24 cellular contexts compared by ENCODE assay signal in the genomic region with DNA sequence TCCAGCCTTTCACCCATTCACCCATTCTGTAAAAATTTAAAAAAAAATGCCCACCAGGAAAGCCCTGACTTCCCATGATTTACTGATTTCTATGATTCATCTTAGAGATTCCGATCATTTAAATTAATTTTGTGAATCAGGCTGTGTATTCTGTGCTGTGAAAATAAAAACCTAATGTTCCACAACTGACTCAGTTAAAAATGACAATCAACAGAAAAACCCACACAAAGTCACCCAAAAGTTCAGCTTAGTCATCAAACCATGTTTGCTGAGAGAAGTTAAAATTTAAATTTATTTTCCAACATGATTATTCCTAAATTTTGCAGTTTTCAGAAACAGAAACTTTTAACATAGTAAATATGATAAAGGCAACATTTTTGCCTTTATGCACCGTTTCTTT.
DNase-seq lines count a peak whose midpoint lies in the region; FAIRE-seq and TF ChIP-seq lines count a peak whose summit lies in the region.
"Had no signal": no experiment of that assay in that cellular context is flagged by ENCODE, and none has a peak within 500 bp of the region (broad histone marks: within the 10 kb centered on the region; RNA-seq: fewer than 3 reads in every experiment).

No MANE protein-coding gene starts in this region.

- no peak overlapping the region for H3K4me3 Mint-ChIP-seq in astrocyte (ENCODE audit: unreplicated experiment)
- H3K4me3 Mint-ChIP-seq: T-cell had no signal

- CTCF ChIA-PET in mammary epithelial cell (lab: Charles Lee; ENCODE audit: low non-redundant PET), result no interaction called here

- H3K79me2 ChIP-seq in astrocyte (ENCODE audit: insufficient read depth, low read length) (no peaks in the 10 kb centered on the region), mammary epithelial cell (ENCODE audit: insufficient read depth, low read length) (no peaks in the 10 kb centered on the region)

- H3K4me2 ChIP-seq in astrocyte (ENCODE audit: low read length) (no peak overlapping the region), mammary epithelial cell (ENCODE audit: insufficient read depth, low read depth, low read length) (no peak overlapping the region)
- H3K4me2 ChIP-seq: PC-9 had no signal

- no peak overlapping the region for H3K27ac Mint-ChIP-seq in astrocyte (ENCODE audit: unreplicated experiment)
- H3K27ac Mint-ChIP-seq: T-cell had no signal

- BruUV-seq in mammary epithelial cell (replicated peaks; lab: Mats Ljungman, UMichigan), result no TSS peak

- no peaks in the 10 kb centered on the region for H3K4me1 ChIP-seq in astrocyte (ENCODE audit: insufficient read depth, low read length)
- no peaks in the 10 kb centered on the region for H3K4me1 ChIP-seq in mammary epithelial cell (ENCODE audit: insufficient read depth, low read length)
- H3K4me1 ChIP-seq: BE2C, HAP-1, SJCRH30 had no signal

- H3K9ac ChIP-seq in astrocyte (ENCODE audit: low read length) (no peak overlapping the region), mammary epithelial cell (ENCODE audit: insufficient read depth, low read length) (no peak overlapping the region)

- no peak overlapping the region for H3K4me3 ChIP-seq in astrocyte (ENCODE audit: insufficient read depth, low read depth, low read length)
- H3K4me3 ChIP-seq in fibroblast of the aortic adventitia (ENCODE audit: low read depth, low read length), result no peak overlapping the region
- no peak overlapping the region for H3K4me3 ChIP-seq in mammary epithelial cell (replicated peaks in 1 of 3; ENCODE audit: insufficient read depth in 1 of 3, low read depth in 2 of 3, low read length in 3 of 3)
- H3K4me3 ChIP-seq: HAP-1, PC-9, SJCRH30 had no signal

- no peak overlapping the region for H3K27ac ChIP-seq in astrocyte (ENCODE audit: low read depth, low read length)
- H3K27ac ChIP-seq in caudate nucleus (ENCODE audit: low read depth, low read length), result no peak overlapping the region
- H3K27ac ChIP-seq in mammary epithelial cell (ENCODE audit: insufficient read depth, low read depth, low read length), result no peak overlapping the region
- H3K27ac ChIP-seq: PC-9, SJCRH30 had no signal

- dilution Hi-C loops in mammary epithelial cell (cut with HindIII; ENCODE audit: low sequenced_read_pairs), result no loop called here

- H4K20me1 ChIP-seq in astrocyte (ENCODE audit: insufficient read depth, low read length) (no peaks in the 10 kb centered on the region), mammary epithelial cell (ENCODE audit: insufficient read depth, low read length) (no peaks in the 10 kb centered on the region)

- no peaks in the 10 kb centered on the region for H3K36me3 Mint-ChIP-seq in astrocyte (ENCODE audit: low read depth, unreplicated experiment)
- H3K36me3 Mint-ChIP-seq: T-cell had no signal

- FAIRE-seq in astrocyte (lab: Jason Lieb, UNC), result no peak
- FAIRE-seq: G401.6, HepG2 had no signal

- no peaks in the 10 kb centered on the region for H3K27me3 ChIP-seq in astrocyte (ENCODE audit: insufficient read depth, low read length)
- no peaks in the 10 kb centered on the region for H3K27me3 ChIP-seq in mammary epithelial cell (ENCODE audit: insufficient read depth, low read length)
- H3K27me3 ChIP-seq: BE2C, SJCRH30 had no signal

- peaks cover 2% of the 10 kb centered on the region for H3K4me1 Mint-ChIP-seq in astrocyte (ENCODE audit: low read depth, unreplicated experiment)
- H3K4me1 Mint-ChIP-seq: T-cell had no signal

- H3K9me3 Mint-ChIP-seq in astrocyte (ENCODE audit: unreplicated experiment), result no peaks in the 10 kb centered on the region

- H3K9me3 ChIP-seq in astrocyte (ENCODE audit: insufficient read depth, low read depth, low read length) (no peaks in the 10 kb centered on the region), mammary epithelial cell (replicated peaks; ENCODE audit: insufficient read depth, low read length) (no peaks in the 10 kb centered on the region)
- H3K9me3 ChIP-seq: BE2C, HAP-1, SJCRH30 had no signal

- DNase-seq in HCEC 1CT (peak; percentile 3), astrocyte (ENCODE audit: low read depth) (peak; percentile 34), fibroblast of the aortic adventitia (ENCODE audit: low read depth) (peak; percentile 16), caudate nucleus (lab: John Stamatoyannopoulos, UW) (no peak), DMS79 treated with DMSO at 0.1 percent for 48 hours (lab: John Stamatoyannopoulos, UW) (no peak), mammary epithelial cell (no peak)
- no peak for DNase-seq in effector CD8-positive, alpha-beta T cell (lab: John Stamatoyannopoulos, UW)
- DNase-seq: BE2C; DMS153; GOT3; Kasumi-1; NCI-H1105 treated with DMSO at 0.1 percent for 48 hours; NCI-H146; NCI-H2029 treated with DMSO at 0.1 percent for 48 hours; NCI-H446 treated with DMSO at 0.1 percent for 48 hours; NCI-H526; NCI-H82; NK-92 treated with Interleukin-12 subunit alpha and Interleukin-12 subunit beta, amount 100 ng/mL, for 24 hours; PC-9; SJCRH30; T-cell had no signal

- in situ Hi-C loops in mammary epithelial cell (cut with MboI; ENCODE audit: low sequenced_read_pairs in 2 of 2), result no loop called here

- no peak for TF ChIP-seq CTCF in astrocyte (IDR thresholded peaks at IDR 0.05; ENCODE audit: insufficient read depth, low read depth, low read length)
- no peak for TF ChIP-seq CTCF in fibroblast of the aortic adventitia (IDR thresholded peaks at IDR 0.05; ENCODE audit: insufficient read depth, low read length)
- no peak for TF ChIP-seq CTCF in mammary epithelial cell (conservative IDR thresholded peaks at IDR 0.05 in 1 of 2, IDR thresholded peaks at IDR 0.05 in 1 of 2; ENCODE audit: extremely low read depth in 1 of 2, insufficient read depth in 1 of 2, low read depth in 1 of 2, low read length in 2 of 2)

- H3K27me3 Mint-ChIP-seq in astrocyte (ENCODE audit: low read depth, unreplicated experiment), result no peaks in the 10 kb centered on the region
- H3K27me3 Mint-ChIP-seq: T-cell had no signal

- H3K36me3 ChIP-seq in astrocyte (ENCODE audit: insufficient read depth, low read length) (no peaks in the 10 kb centered on the region), mammary epithelial cell (ENCODE audit: insufficient read depth, low read length) (no peaks in the 10 kb centered on the region)
- H3K36me3 ChIP-seq: BE2C, HAP-1, SJCRH30 had no signal

- intact Hi-C loops in mammary epithelial cell (cut with micrococcal nuclease), result loop anchor here (5.0 kb wide), 1 partner anchor 510 kb away; a partner anchor contains a TSS

- 35% methylated on average over 2 of the region's 2 CpGs for WGBS in mammary epithelial cell (ENCODE audit: low coverage, missing lambda C conversion rate)

- no peak overlapping the region for H2AFZ ChIP-seq in astrocyte (ENCODE audit: low read depth, low read length)
- H2AFZ ChIP-seq in mammary epithelial cell (ENCODE audit: low read depth, low read length), result no peak overlapping the region
- H2AFZ ChIP-seq: PC-9 had no signal

Comparison
In these comparisons a context has a peak if more than half of its experiments do, and no peak if none do; other contexts are left out.
1. DNase-seq: peak in HCEC 1CT (single experiment), astrocyte (single experiment) and fibroblast of the aortic adventitia (single experiment); none in caudate nucleus (0 of 61), effector CD8-positive, alpha-beta T cell (single experiment), DMS79 treated with DMSO at 0.1 percent for 48 hours (single experiment) and mammary epithelial cell (single experiment).